Comparison of ENCODE assay signal across 8 cellular contexts in the genomic region with DNA sequence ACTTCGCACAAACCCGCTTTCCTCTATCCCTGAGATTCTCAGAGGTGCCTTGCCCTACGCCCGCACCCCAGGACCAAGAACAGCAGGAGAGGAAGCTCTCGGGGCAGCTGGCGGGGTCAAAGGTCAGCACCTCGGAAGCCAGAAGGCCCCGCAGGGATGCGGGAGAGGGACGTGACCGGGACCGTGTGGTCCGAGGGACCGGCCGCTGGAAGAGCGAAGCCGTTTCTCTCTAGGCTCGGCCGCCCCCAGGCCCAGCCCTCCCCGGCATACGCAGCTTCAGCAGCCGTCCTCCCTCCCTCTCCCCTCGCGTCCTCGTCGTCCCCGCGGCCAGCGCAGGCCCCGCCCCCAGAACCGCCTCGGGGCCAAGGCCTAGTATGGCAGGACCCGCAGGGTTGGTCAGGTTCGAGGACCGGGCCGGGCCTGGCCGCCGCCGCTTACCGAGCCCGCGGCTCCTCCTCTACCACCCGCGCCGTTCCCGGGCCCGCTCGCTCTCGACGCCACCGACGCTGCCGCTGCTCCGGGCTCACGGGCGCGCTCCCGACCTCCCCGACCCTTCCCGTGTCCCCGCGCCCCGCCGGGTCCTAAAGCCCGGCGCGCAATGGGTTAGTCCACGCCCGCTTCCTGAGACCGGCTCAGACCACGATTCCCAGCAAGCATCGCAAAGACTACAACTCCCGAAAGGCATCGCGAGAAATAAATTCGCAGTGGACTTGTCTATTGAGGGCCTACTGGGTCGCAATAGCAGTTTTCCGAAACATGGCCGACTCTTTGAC. TPM values are rescaled to one million over a fixed set of nuclear protein-coding genes. Genes with fewer than 3 reads are reported as not detected.
A peak's percentile ranks its signal among the peaks of the same experiment; 100 is the strongest.
DNase-seq lines count a peak whose midpoint lies in the region; ATAC-seq and TF ChIP-seq lines count a peak whose summit lies in the region.

A gene with protein sequence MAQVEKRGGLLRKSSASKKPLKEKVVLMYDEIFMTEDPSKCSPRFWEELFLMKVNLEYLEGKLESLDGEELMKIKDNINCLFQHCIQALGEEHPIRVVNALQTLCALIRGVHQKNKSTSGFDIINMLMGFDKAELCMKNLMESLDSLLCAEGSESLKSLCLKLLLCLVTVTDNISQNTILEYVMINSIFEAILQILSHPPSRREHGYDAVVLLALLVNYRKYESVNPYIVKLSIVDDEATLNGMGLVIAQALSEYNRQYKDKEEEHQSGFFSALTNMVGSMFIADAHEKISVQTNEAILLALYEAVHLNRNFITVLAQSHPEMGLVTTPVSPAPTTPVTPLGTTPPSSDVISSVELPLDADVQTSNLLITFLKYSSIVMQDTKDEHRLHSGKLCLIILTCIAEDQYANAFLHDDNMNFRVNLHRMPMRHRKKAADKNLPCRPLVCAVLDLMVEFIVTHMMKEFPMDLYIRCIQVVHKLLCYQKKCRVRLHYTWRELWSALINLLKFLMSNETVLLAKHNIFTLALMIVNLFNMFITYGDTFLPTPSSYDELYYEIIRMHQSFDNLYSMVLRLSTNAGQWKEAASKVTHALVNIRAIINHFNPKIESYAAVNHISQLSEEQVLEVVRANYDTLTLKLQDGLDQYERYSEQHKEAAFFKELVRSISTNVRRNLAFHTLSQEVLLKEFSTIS (minus strand): TSS at position 527 of the 773 bp plus-strand sequence. CDS start 16,059 bp downstream, outside the sequence.

- no peaks in the 10 kb centered on the region for H3K4me1 ChIP-seq in fibroblast of lung (ENCODE audit: control insufficient read depth, extremely low read depth, insufficient read depth, low read length)
- peaks cover 18 to 20% of the 10 kb centered on the region in 2 donors for H3K4me1 ChIP-seq in naive thymus-derived CD4-positive, alpha-beta T cell (ENCODE audit: control insufficient read depth in 2 of 2, insufficient read depth in 2 of 2, low read length in 2 of 2)

- no peaks in the 10 kb centered on the region for H3K27me3 Mint-ChIP-seq in activated T-helper 1 cell treated with anti-CD3 and anti-CD28 coated beads, Interleukin-12 subunit alpha, Interleukin-12 subunit beta, Interleukin-2, Interleukin-4 antibody, amounts not matched to agents 30 ng/mL and 10 ng/mL and 1 ng/mL, durations not matched to agents 14 hours and 24 hours and 36 hours (ENCODE audit: insufficient read depth)
- H3K27me3 Mint-ChIP-seq in naive thymus-derived CD4-positive, alpha-beta T cell: no peaks in the 10 kb centered on the region
- H3K27me3 Mint-ChIP-seq in stimulated activated naive B cell treated with anti-CD40 and anti-IgM and Interleukin-4, amounts not matched to agents 10 μg/mL and 1 μg/mL and 100 μg/mL, for 72 hours: no peaks in the 10 kb centered on the region

- POLR2A ChIA-PET in naive thymus-derived CD4-positive, alpha-beta T cell (lab: Charles Lee): interaction anchor here (0.7 to 2.5 kb wide), 9 partner anchors 10 to 361 kb away, joined by 3 to 16 read pairs (median 3); a partner anchor contains a TSS

- peak within 1 kb of the TSS; percentile 85 for H3K9ac ChIP-seq in fibroblast of lung (ENCODE audit: insufficient read depth, low read length)

- no peaks in the 10 kb centered on the region for H3K36me3 Mint-ChIP-seq in activated T-helper 1 cell treated with anti-CD3 and anti-CD28 coated beads, Interleukin-12 subunit alpha, Interleukin-12 subunit beta, Interleukin-2, Interleukin-4 antibody, amounts not matched to agents 30 ng/mL and 10 ng/mL and 1 ng/mL, durations not matched to agents 14 hours and 24 hours and 36 hours (ENCODE audit: low read depth)
- peaks cover 0 to 3% (median 0%) of the 10 kb centered on the region in 5 donors for H3K36me3 Mint-ChIP-seq in naive thymus-derived CD4-positive, alpha-beta T cell
- peaks cover 0 to 3% of the 10 kb centered on the region in 2 donors for H3K36me3 Mint-ChIP-seq in stimulated activated naive B cell treated with anti-CD40 and anti-IgM and Interleukin-4, amounts not matched to agents 10 μg/mL and 1 μg/mL and 100 μg/mL, for 72 hours

- H3K36me3 ChIP-seq in KOPT-K1 (ENCODE audit: insufficient read depth, low read length) (no peaks in the 10 kb centered on the region), fibroblast of lung (ENCODE audit: control insufficient read depth, insufficient read depth, low read length) (no peaks in the 10 kb centered on the region)
- H3K36me3 ChIP-seq in naive thymus-derived CD4-positive, alpha-beta T cell (ENCODE audit: control insufficient read depth in 2 of 3, insufficient read depth in 3 of 3, low read length in 3 of 3): peaks cover 0 to 5% (median 0%) of the 10 kb centered on the region in 3 experiments

- H3K4me1 Mint-ChIP-seq in activated T-helper 1 cell treated with anti-CD3 and anti-CD28 coated beads, Interleukin-12 subunit alpha, Interleukin-12 subunit beta, Interleukin-2, Interleukin-4 antibody, amounts not matched to agents 30 ng/mL and 10 ng/mL and 1 ng/mL, durations not matched to agents 14 hours and 24 hours and 36 hours (ENCODE audit: low read depth): peaks cover 31% of the 10 kb centered on the region
- H3K4me1 Mint-ChIP-seq in naive thymus-derived CD4-positive, alpha-beta T cell: peaks cover 25 to 50% (median 42%) of the 10 kb centered on the region in 7 donors
- H3K4me1 Mint-ChIP-seq in stimulated activated naive B cell treated with anti-CD40 and anti-IgM and Interleukin-4, amounts not matched to agents 10 μg/mL and 1 μg/mL and 100 μg/mL, for 72 hours: peaks cover 21 to 47% of the 10 kb centered on the region in 2 donors

- peak; percentile 96 for ATAC-seq in GM21737 (IDR thresholded peaks at IDR 0.05; ENCODE audit: unreplicated experiment)
- peak; percentile 98 for ATAC-seq in naive thymus-derived CD4-positive, alpha-beta T cell
- peak; percentile 97 to 98 for ATAC-seq in stimulated activated naive B cell treated with anti-CD40 and anti-IgM and Interleukin-4, amounts not matched to agents 10 μg/mL and 1 μg/mL and 100 μg/mL, for 72 hours (replicated peaks)

- peak within 1 kb of the TSS; percentile 66 to 95 (median 90) for H3K4me3 ChIP-seq in fibroblast of lung (replicated peaks in 1 of 4; ENCODE audit: control extremely low read depth in 1 of 4, insufficient read depth in 1 of 4, low read depth in 3 of 4, low read length in 4 of 4)
- peak within 1 kb of the TSS; percentile 92 for H3K4me3 ChIP-seq in naive thymus-derived CD4-positive, alpha-beta T cell (ENCODE audit: low read length)

- peak within 1 kb of the TSS; percentile 79 for H3K4me2 ChIP-seq in fibroblast of lung (ENCODE audit: extremely low read depth, insufficient read depth, low read length)

- peak; percentile 79 for DNase-seq in DMS79 (lab: John Stamatoyannopoulos, UW)
- peak; percentile 96 for DNase-seq in RPMI7951 (ENCODE audit: low read depth)
- DNase-seq in activated T-helper 1 cell treated with anti-CD3 and anti-CD28 coated beads, Interleukin-12 subunit alpha, Interleukin-12 subunit beta, Interleukin-2, Interleukin-4 antibody, amounts not matched to agents 30 ng/mL and 10 ng/mL and 1 ng/mL, durations not matched to agents 14 hours and 24 hours and 36 hours (ENCODE audit: low spot score): peak; percentile 90
- DNase-seq in fibroblast of lung (ENCODE audit: low read depth in 2 of 2): peak; percentile 98
- DNase-seq in naive thymus-derived CD4-positive, alpha-beta T cell: peak; percentile 72 to 90 (median 87)
- DNase-seq in stimulated activated naive B cell treated with anti-CD40 and anti-IgM and Interleukin-4, amounts not matched to agents 10 μg/mL and 1 μg/mL and 100 μg/mL, for 72 hours: peak; percentile 91

- H3K27ac ChIP-seq in KOPT-K1 (ENCODE audit: low read depth, low read length, poor library complexity, severe bottlenecking) (peak within 1 kb of the TSS; percentile 74), fibroblast of lung (ENCODE audit: insufficient read depth, low read length) (peak within 1 kb of the TSS; percentile 81)
- peak within 1 kb of the TSS; percentile 87 for H3K27ac ChIP-seq in naive thymus-derived CD4-positive, alpha-beta T cell (ENCODE audit: low read depth, low read length)

- H3K27ac Mint-ChIP-seq in activated T-helper 1 cell treated with anti-CD3 and anti-CD28 coated beads, Interleukin-12 subunit alpha, Interleukin-12 subunit beta, Interleukin-2, Interleukin-4 antibody, amounts not matched to agents 30 ng/mL and 10 ng/mL and 1 ng/mL, durations not matched to agents 14 hours and 24 hours and 36 hours: peak within 1 kb of the TSS; percentile 94
- H3K27ac Mint-ChIP-seq in naive thymus-derived CD4-positive, alpha-beta T cell: peak within 1 kb of the TSS; percentile 76 to 97 (median 92)
- peak within 1 kb of the TSS; percentile 98 for H3K27ac Mint-ChIP-seq in stimulated activated naive B cell treated with anti-CD40 and anti-IgM and Interleukin-4, amounts not matched to agents 10 μg/mL and 1 μg/mL and 100 μg/mL, for 72 hours

- peaks cover 27% of the 10 kb centered on the region for H3K79me2 ChIP-seq in fibroblast of lung (ENCODE audit: control insufficient read depth, insufficient read depth, low read length)

- H2AFZ ChIP-seq in fibroblast of lung (ENCODE audit: low read length): peak within 1 kb of the TSS; percentile 75

- H3K9me3 ChIP-seq in KOPT-K1 (ENCODE audit: insufficient read depth, low read length, poor library complexity, severe bottlenecking) (no peaks in the 10 kb centered on the region), fibroblast of lung (ENCODE audit: control insufficient read depth, insufficient read depth, low read depth, low read length) (no peaks in the 10 kb centered on the region)
- no peaks in the 10 kb centered on the region for H3K9me3 ChIP-seq in naive thymus-derived CD4-positive, alpha-beta T cell (ENCODE audit: control insufficient read depth in 2 of 3, low read length in 3 of 3)

- H3K4me3 Mint-ChIP-seq in activated T-helper 1 cell treated with anti-CD3 and anti-CD28 coated beads, Interleukin-12 subunit alpha, Interleukin-12 subunit beta, Interleukin-2, Interleukin-4 antibody, amounts not matched to agents 30 ng/mL and 10 ng/mL and 1 ng/mL, durations not matched to agents 14 hours and 24 hours and 36 hours: peak within 1 kb of the TSS; percentile 89
- H3K4me3 Mint-ChIP-seq in naive thymus-derived CD4-positive, alpha-beta T cell: peak within 1 kb of the TSS; percentile 89 to 98 (median 94)
- H3K4me3 Mint-ChIP-seq in stimulated activated naive B cell treated with anti-CD40 and anti-IgM and Interleukin-4, amounts not matched to agents 10 μg/mL and 1 μg/mL and 100 μg/mL, for 72 hours: peak within 1 kb of the TSS; percentile 93 to 97

- no peaks in the 10 kb centered on the region for H4K20me1 ChIP-seq in fibroblast of lung (ENCODE audit: control insufficient read depth, extremely low read depth, insufficient read depth, low read length)

- CTCF ChIA-PET in naive thymus-derived CD4-positive, alpha-beta T cell (lab: Charles Lee): interaction anchor here (0.6 kb wide), 2 partner anchors 20 to 889 kb away, joined by 3 read pairs; no protein-coding TSS in a partner anchor

- no peaks in the 10 kb centered on the region for H3K27me3 ChIP-seq in fibroblast of lung (ENCODE audit: control insufficient read depth, insufficient read depth, low read length)
- no peaks in the 10 kb centered on the region for H3K27me3 ChIP-seq in naive thymus-derived CD4-positive, alpha-beta T cell (ENCODE audit: control insufficient read depth in 2 of 2, insufficient read depth in 2 of 2, low read length in 2 of 2)

- no peak for TF ChIP-seq CTCF in fibroblast of lung (conservative IDR thresholded peaks at IDR 0.05 in 1 of 2, IDR thresholded peaks at IDR 0.05 in 1 of 2; ENCODE audit: low read depth in 1 of 2, low read length in 2 of 2)

- H3K9me3 Mint-ChIP-seq in activated T-helper 1 cell treated with anti-CD3 and anti-CD28 coated beads, Interleukin-12 subunit alpha, Interleukin-12 subunit beta, Interleukin-2, Interleukin-4 antibody, amounts not matched to agents 30 ng/mL and 10 ng/mL and 1 ng/mL, durations not matched to agents 14 hours and 24 hours and 36 hours: no peaks in the 10 kb centered on the region
- no peaks in the 10 kb centered on the region for H3K9me3 Mint-ChIP-seq in naive thymus-derived CD4-positive, alpha-beta T cell
- H3K9me3 Mint-ChIP-seq in stimulated activated naive B cell treated with anti-CD40 and anti-IgM and Interleukin-4, amounts not matched to agents 10 μg/mL and 1 μg/mL and 100 μg/mL, for 72 hours: no peaks in the 10 kb centered on the region

- intact Hi-C loops in activated T-helper 1 cell treated with anti-CD3 and anti-CD28 coated beads, Interleukin-12 subunit alpha, Interleukin-12 subunit beta, Interleukin-2, Interleukin-4 antibody, amounts not matched to agents 30 ng/mL and 10 ng/mL and 1 ng/mL, durations not matched to agents 14 hours and 24 hours and 36 hours (cut with micrococcal nuclease): loop anchor here (1.0 to 5.0 kb wide), 9 partner anchors 9 to 656 kb away; a partner anchor contains a TSS
- intact Hi-C loops in naive thymus-derived CD4-positive, alpha-beta T cell (cut with micrococcal nuclease): loop anchor here (1.0 to 10.0 kb wide), 16 partner anchors 9 to 1021 kb away; a partner anchor contains a TSS

RNA-seq across cellular contexts. Expression of the gene that starts here (rescaled TPM):
- total RNA-seq in RPMI7951 (2014; rRNA removed; shearing (Covaris generic)): 3.8 and 5.7 TPM in 2 replicates
- total RNA-seq in activated T-helper 1 cell treated with anti-CD3 and anti-CD28 coated beads, Interleukin-12 subunit alpha, Interleukin-12 subunit beta, Interleukin-2, Interleukin-4 antibody, amounts not matched to agents 30 ng/mL and 10 ng/mL and 1 ng/mL, durations not matched to agents 14 hours and 24 hours and 36 hours: 21.5 and 24.8 TPM in 2 replicates
- 8.5 and 14.5 TPM in 2 replicates for total RNA-seq in fibroblast of lung
- 16.4 and 20.5 TPM in 2 replicates for polyA plus RNA-seq in fibroblast of lung
- polyA plus RNA-seq in fibroblast of lung (2012): 14.1 and 19.3 TPM in 2 replicates
- polyA minus RNA-seq in fibroblast of lung (ENCODE audit: low replicate concordance): 18.0 and 19.3 TPM in 2 replicates
- 10 to 100 TPM; 26.7 to 34.0 (median 28.8) TPM for total RNA-seq in naive thymus-derived CD4-positive, alpha-beta T cell
- 10 to 100 TPM; 19.7 to 22.5 TPM for polyA plus RNA-seq in naive thymus-derived CD4-positive, alpha-beta T cell

Comparison
In these comparisons a context has a peak if more than half of its experiments do, and no peak if none do; other contexts are left out.
1. Peak in every context shown above with its lines: DNase-seq, ATAC-seq, H3K4me3 ChIP-seq and H3K27ac ChIP-seq.